11 cellular contexts compared by ENCODE assay signal in the genomic region with DNA sequence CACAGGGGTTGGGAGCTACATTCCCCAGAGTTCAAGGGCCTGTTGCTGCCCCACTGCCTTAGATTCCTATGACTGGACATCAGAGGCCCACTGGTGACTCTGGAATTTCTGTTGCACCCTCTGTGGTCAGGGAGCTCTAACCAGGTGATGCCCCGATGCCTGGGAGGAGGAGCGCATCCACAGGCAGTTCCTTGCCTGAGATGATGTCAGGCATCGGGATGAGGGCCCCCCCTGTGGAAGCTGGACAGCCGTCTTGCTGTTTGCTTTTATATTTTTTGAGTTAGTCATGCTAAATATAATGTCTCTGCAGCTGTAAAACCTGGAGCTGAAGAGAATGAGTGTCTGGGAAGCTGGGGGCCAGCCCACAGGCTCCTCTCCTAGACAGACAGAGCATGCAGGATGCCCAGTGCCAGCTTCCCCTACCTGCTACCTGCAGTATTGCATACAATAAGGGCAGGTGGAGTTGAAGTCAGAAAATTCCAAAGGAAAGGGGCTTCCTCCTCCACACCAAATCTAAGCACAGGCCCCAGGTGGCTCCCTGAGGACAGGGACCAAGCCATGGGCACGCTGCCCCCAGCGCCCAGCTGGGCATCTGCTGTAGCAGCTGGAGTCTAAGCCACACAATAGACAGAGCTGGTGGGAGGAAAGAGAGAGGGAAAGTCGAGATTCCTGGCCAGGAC.
DNase-seq lines count a peak whose midpoint lies in the region; ATAC-seq and TF ChIP-seq lines count a peak whose summit lies in the region.
"Had no signal": no experiment of that assay in that cellular context is flagged by ENCODE, and none has a peak within 500 bp of the region (broad histone marks: within the 10 kb centered on the region; RNA-seq: fewer than 3 reads in every experiment).

No MANE protein-coding gene starts in this region.

- CTCF ChIA-PET in HEK293 (lab: Yijun Ruan, JAX), result interaction anchor here (0.6 to 1.2 kb wide), 7 partner anchors 9 to 89 kb away, joined by 3 read pairs; no protein-coding TSS in a partner anchor

- ATAC-seq in GM21529 (IDR thresholded peaks at IDR 0.05; ENCODE audit: unreplicated experiment), result no peak
- ATAC-seq in GM21528 (IDR thresholded peaks at IDR 0.05; ENCODE audit: low FRiP score, unreplicated experiment), result no peak

- no peak for TF ChIP-seq CTCF in HEK293 (tag by site-specific recombination; IDR thresholded peaks at IDR 0.05)

- DNase-seq in adipocyte (ENCODE audit: low read depth) (peak; percentile 58), hepatic stellate cell (ENCODE audit: low spot score) (peak; percentile 84), globus pallidus (ENCODE audit: low spot score) (no peak), KBM-7 (no peak)
- DNase-seq: MV-4-11; NCI-H69; stimulated activated CD4-positive, alpha-beta T cell treated with anti-CD3 and anti-CD28 coated beads, Interleukin-12 subunit alpha, Interleukin-12 subunit beta, amount 100 ng/mL, for 4 hours had no signal

- in situ Hi-C loops in KBM-7 (cut with MboI; ENCODE audit: low pct_unique_long_range_greater_than_20kb, low sequenced_read_pairs), result no loop called here

- H3K27me3 ChIP-seq in adipocyte (replicated peaks; ENCODE audit: control insufficient read depth, insufficient read depth, low read length) (no peaks in the 10 kb centered on the region), stomach smooth muscle (ENCODE audit: control insufficient read depth in 1 of 2, insufficient read depth in 2 of 2, low read length in 2 of 2) (no peaks in the 10 kb centered on the region)

- no peak overlapping the region for H3K9ac ChIP-seq in adipocyte (ENCODE audit: low read length)
- H3K9ac ChIP-seq in stomach smooth muscle (ENCODE audit: low read length in 2 of 2), result peak overlapping the region; percentile 13 to 45

- H3K36me3 ChIP-seq in HEK293 (ENCODE audit: control insufficient read depth in 2 of 2, insufficient read depth in 1 of 2, low read length in 2 of 2) (no peaks in the 10 kb centered on the region), adipocyte (ENCODE audit: control insufficient read depth, insufficient read depth, low read length, severe bottlenecking) (peaks cover 57% of the 10 kb centered on the region), stomach smooth muscle (ENCODE audit: control insufficient read depth in 2 of 2, insufficient read depth in 2 of 2, low read length in 2 of 2) (peaks cover 0 to 5% of the 10 kb centered on the region in 2 donors)

- H3K9me3 ChIP-seq in HEK293 (ENCODE audit: control insufficient read depth, insufficient read depth, low read depth, low read length), result no peaks in the 10 kb centered on the region
- H3K9me3 ChIP-seq in adipocyte (ENCODE audit: control insufficient read depth, low read length), result no peaks in the 10 kb centered on the region
- no peaks in the 10 kb centered on the region for H3K9me3 ChIP-seq in stomach smooth muscle (ENCODE audit: control insufficient read depth in 2 of 2, low read length in 2 of 2)

- no peak overlapping the region for H3K27ac ChIP-seq in HEK293 (ENCODE audit: extremely low read depth, low read depth, low read length)
- peak overlapping the region; percentile 82 for H3K27ac ChIP-seq in stomach smooth muscle (ENCODE audit: low read length)

- POLR2A ChIA-PET in HEK293 (lab: Yijun Ruan, JAX), result no interaction called here

- H3K4me3 ChIP-seq in HEK293 (ENCODE audit: low read depth, low read length) (no peak overlapping the region), adipocyte (ENCODE audit: low read length) (no peak overlapping the region), stomach smooth muscle (ENCODE audit: low read length in 2 of 2) (peak overlapping the region in 1 of 2 donors; percentile 35)

- H3K4me1 ChIP-seq in HEK293 (ENCODE audit: control insufficient read depth, insufficient read depth, low read length) (peaks cover 12% of the 10 kb centered on the region; the same call in 1 of the 2 replicates), adipocyte (ENCODE audit: control insufficient read depth, insufficient read depth, low read length) (peaks cover 36% of the 10 kb centered on the region), stomach smooth muscle (ENCODE audit: control insufficient read depth, insufficient read depth, low read length) (peaks cover 87% of the 10 kb centered on the region)

TF ChIP-seq in HEK293, 187 proteins besides CTCF, POLR2A, EP300 and RAD21:
- peak; percentile 34; the same call in 1 of the 2 replicates for TF ChIP-seq ZIC2 (tag by site-specific recombination; IDR thresholded peaks at IDR 0.05)
- no peak for TF ChIP-seq EGR2 (tag by site-specific recombination; IDR thresholded peaks at IDR 0.05; ENCODE audit: low read depth)
TF ChIP-seq in HEK293: peak in this region for 1.

Comparison
In these comparisons a context has a peak if more than half of its experiments do, and no peak if none do; other contexts are left out.
1. DNase-seq: peak in adipocyte (single experiment) and hepatic stellate cell (single experiment); none in globus pallidus (single experiment) and KBM-7 (single experiment).